8 cellular contexts compared by ENCODE assay signal in the genomic region with DNA sequence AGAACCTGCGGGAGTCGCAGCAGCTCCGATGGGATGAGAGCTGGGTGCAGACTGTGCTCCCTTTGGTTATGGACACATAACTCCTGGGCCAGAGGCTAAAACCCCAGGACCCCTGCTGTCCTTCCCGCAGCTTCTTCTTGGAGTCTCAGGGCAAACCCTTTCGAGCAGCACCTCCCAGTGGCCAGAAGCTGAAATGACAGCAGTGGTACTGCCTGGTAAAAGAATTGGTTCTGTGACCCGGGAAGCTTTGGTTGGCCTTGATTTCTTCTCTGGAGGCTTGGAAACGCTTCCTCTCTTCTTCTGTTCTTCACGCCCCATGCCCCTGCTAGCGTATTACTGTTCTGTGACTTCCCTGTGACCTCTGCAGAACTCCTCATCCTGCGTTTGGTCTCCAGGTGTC. TPM values are rescaled to one million over a fixed set of nuclear protein-coding genes. Genes with fewer than 3 reads are reported as not detected.
DNase-seq lines count a peak whose midpoint lies in the region; TF ChIP-seq lines count a peak whose summit lies in the region.
"Not testable (repeated sequence)": the region's sequence is repeated elsewhere in the genome, so short reads cannot be mapped to it uniquely, and the experiment has no call there.

No MANE protein-coding gene starts in this region.

- not testable (repeated sequence) for H3K4me2 ChIP-seq in MM.1S (ENCODE audit: low read depth, low read length)

- H3K36me3 ChIP-seq in MM.1S (replicated peaks; ENCODE audit: insufficient read depth, low read length); SJCRH30: not testable (repeated sequence)

- H3K4me3 ChIP-seq in MM.1S (ENCODE audit: low read length); SJCRH30; retinal pigment epithelial cell (ENCODE audit: low read length): not testable (repeated sequence)

- H3K4me1 Mint-ChIP-seq in type B pancreatic cell (ENCODE audit: unreplicated experiment): not testable (repeated sequence)

- H4K20me1 ChIP-seq in MM.1S (ENCODE audit: insufficient read depth, low read length): not testable (repeated sequence)

- H3K27me3 Mint-ChIP-seq in type B pancreatic cell: not testable (repeated sequence)

- not testable (repeated sequence) for H3F3A ChIP-seq in MM.1S (ENCODE audit: insufficient read depth, low read length)

- not testable (repeated sequence) for H3K27me3 ChIP-seq in MM.1S (replicated peaks; ENCODE audit: insufficient read depth, low read length); SJCRH30

- H3K79me2 ChIP-seq in MM.1S (ENCODE audit: low read length): not testable (repeated sequence)

- not testable (repeated sequence) for H3K36me3 Mint-ChIP-seq in type B pancreatic cell

- H3K9me2 ChIP-seq in MM.1S (replicated peaks; ENCODE audit: insufficient read depth, low read length): not testable (repeated sequence)

- H2AFZ ChIP-seq in MM.1S (ENCODE audit: low read length): not testable (repeated sequence)

- not testable (repeated sequence) for H3K27ac Mint-ChIP-seq in type B pancreatic cell

- not testable (repeated sequence) for H3K9ac ChIP-seq in MM.1S (ENCODE audit: low read length)

- H3K4me1 ChIP-seq in MM.1S (ENCODE audit: low read length); SJCRH30: not testable (repeated sequence)

- TF ChIP-seq CTCF in MM.1S (IDR thresholded peaks at IDR 0.05; ENCODE audit: low read length) (peak; percentile 51), retinal pigment epithelial cell (conservative IDR thresholded peaks at IDR 0.05; ENCODE audit: low read depth, low read length) (peak; percentile 65), type B pancreatic cell (conservative IDR thresholded peaks at IDR 0.05) (peak; percentile 75)

- not testable (repeated sequence) for H3K4me3 Mint-ChIP-seq in type B pancreatic cell

- peak; percentile 49 for DNase-seq in EL
- peak; percentile 45 for DNase-seq in MM.1S
- peak; percentile 56 to 69 for DNase-seq in SJCRH30
- peak; percentile 65 for DNase-seq in activated T-cell treated with anti-CD3 and anti-CD28 coated beads, Interleukin-2, amount 50 U/mL, for 1 hour
- DNase-seq in dedifferentiated amniotic fluid mesenchymal stem cell (ENCODE audit: extremely low spot score): peak; percentile 17
- DNase-seq in inferior parietal cortex (ENCODE audit: extremely low spot score): peak; percentile 59
- DNase-seq in retinal pigment epithelial cell (ENCODE audit: low read depth); type B pancreatic cell (ENCODE audit: extremely low spot score, unreplicated experiment): not testable (repeated sequence)

- not testable (repeated sequence) for H3K27ac ChIP-seq in MM.1S (ENCODE audit: low read length); SJCRH30

- not testable (repeated sequence) for H3K9me3 Mint-ChIP-seq in type B pancreatic cell

- H3K9me3 ChIP-seq in MM.1S (replicated peaks; ENCODE audit: insufficient read depth, low read length); SJCRH30 (replicated peaks): not testable (repeated sequence)

RNA-seq across cellular contexts. Expression of a gene that starts 12.8 kb away (rescaled TPM):
- 10.9 and 14.2 TPM in 2 replicates for total RNA-seq in SJCRH30 (2014; rRNA removed; shearing (Covaris generic))
- total RNA-seq in type B pancreatic cell (ENCODE audit: low replicate concordance): 10.1 and 16.5 TPM in 2 replicates

RNA-seq across cellular contexts. Expression of a gene that starts 13.2 kb away (rescaled TPM):
- total RNA-seq in SJCRH30 (2014; rRNA removed; shearing (Covaris generic)): 8.2 and 9.4 TPM in 2 replicates
- 30.4 and 31.0 TPM in 2 replicates for total RNA-seq in type B pancreatic cell (ENCODE audit: low replicate concordance)

RNA-seq across cellular contexts. Expression of a gene that starts 19.0 kb away (rescaled TPM):
- not detected in 2 replicates for total RNA-seq in SJCRH30 (2014; rRNA removed; shearing (Covaris generic))
- total RNA-seq in type B pancreatic cell (ENCODE audit: low replicate concordance): 0.75 and 2.1 TPM in 2 replicates

RNA-seq across cellular contexts. Expression of a gene that starts 51.1 kb away (rescaled TPM):
- 6.4 and 8.1 TPM in 2 replicates for total RNA-seq in SJCRH30 (2014; rRNA removed; shearing (Covaris generic))
- 16.8 and 18.0 TPM in 2 replicates for total RNA-seq in type B pancreatic cell (ENCODE audit: low replicate concordance)
